In the genomic region with DNA sequence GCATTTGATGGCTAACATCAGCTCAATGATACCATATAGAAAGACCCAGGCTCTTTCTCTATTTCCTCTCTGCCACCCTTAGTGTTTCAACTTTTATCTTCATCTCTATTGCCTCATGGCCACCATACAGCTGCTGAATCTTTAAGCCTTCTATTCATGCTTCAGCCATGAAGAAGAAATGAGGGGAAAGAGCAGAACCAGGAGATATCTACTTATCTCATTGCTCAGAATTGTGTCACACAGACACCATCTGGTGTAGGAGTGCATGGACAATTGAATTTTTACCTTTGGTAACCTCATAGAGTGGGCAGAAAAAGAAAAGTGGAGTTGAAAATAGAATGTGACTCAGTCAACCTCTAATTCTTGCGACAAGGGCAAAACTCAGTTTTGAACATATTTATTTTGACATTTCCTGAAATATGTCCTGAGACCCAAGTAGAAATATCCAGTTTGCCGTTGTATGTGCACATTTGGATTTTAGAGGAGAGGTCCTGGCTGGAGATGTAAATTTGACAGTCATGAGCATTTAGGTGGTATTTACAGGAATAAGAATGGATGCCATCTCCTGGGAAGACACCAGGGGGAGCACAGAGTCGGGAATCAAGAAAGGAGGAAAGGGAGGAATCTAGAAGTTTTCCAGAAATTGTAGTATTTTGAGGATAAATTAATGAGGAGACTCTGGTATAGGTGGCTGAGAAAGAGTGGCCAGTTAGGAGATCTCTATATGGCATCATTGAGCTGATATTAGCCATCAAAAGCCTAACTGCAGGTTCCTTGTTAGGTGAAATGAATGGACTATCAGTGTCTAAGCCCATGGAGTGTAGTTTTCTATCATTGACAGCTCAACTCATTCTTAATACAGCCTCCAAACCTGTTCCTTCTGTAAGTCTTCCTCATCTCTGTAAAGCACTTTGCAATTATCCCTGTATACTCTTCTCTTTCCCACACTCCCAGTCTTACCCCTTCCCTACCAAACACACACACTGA, we compare ENCODE assay signal across 9 cellular contexts. TPM values are rescaled to one million over a fixed set of nuclear protein-coding genes. Genes with fewer than 3 reads are reported as not detected.
DNase-seq lines count a peak whose midpoint lies in the region; ATAC-seq, FAIRE-seq and TF ChIP-seq lines count a peak whose summit lies in the region.
"Had no signal": no experiment of that assay in that cellular context is flagged by ENCODE, and none has a peak within 500 bp of the region (broad histone marks: within the 10 kb centered on the region; RNA-seq: fewer than 3 reads in every experiment).

No MANE protein-coding gene starts in this region.

- TF ChIP-seq CTCF in AG10803 (conservative IDR thresholded peaks at IDR 0.05; ENCODE audit: low read length) (peak; percentile 83), HFF-Myc (IDR thresholded peaks at IDR 0.05; ENCODE audit: low read depth, low read length, missing control alignments) (peak; percentile 79), astrocyte of the cerebellum (IDR thresholded peaks at IDR 0.05; ENCODE audit: low read depth, low read length, missing control alignments) (peak; percentile 84), kidney (IDR thresholded peaks at IDR 0.05; ENCODE audit: borderline replicate concordance, extremely low read depth, insufficient read depth) (peak; percentile 68), thoracic aorta (IDR thresholded peaks at IDR 0.05) (peak; percentile 52)

- ATAC-seq in thoracic aorta (ENCODE audit: insufficient number of reproducible peaks, low FRiP score, low read depth) (no peak), GM18868 (IDR thresholded peaks at IDR 0.05; ENCODE audit: unreplicated experiment) (no peak)

- DNase-seq in AG10803 (ENCODE audit: low read depth) (peak; percentile 30), HFF-Myc (ENCODE audit: extremely low read depth, low read depth) (peak; percentile 5), astrocyte of the cerebellum (ENCODE audit: low read depth) (peak; percentile 18), kidney (no peak), thoracic aorta (ENCODE audit: low spot score) (no peak), NCI-H128 (lab: John Stamatoyannopoulos, UW; ENCODE audit: unreplicated experiment) (no peak)
- DNase-seq in activated CD4-positive, alpha-beta T cell treated with anti-CD3 and anti-CD28 coated beads, Interleukin-2, amount 50 U/mL, for 48 hours = no peak

- in situ Hi-C loops in astrocyte of the cerebellum (cut with HindIII; ENCODE audit: low sequenced_read_pairs) = loop anchor here (5.0 kb wide), 1 partner anchor 354 kb away; no protein-coding TSS in a partner anchor

- H3K36me3 ChIP-seq in kidney (ENCODE audit: control insufficient read depth in 1 of 2, insufficient read depth in 2 of 2, low read length in 2 of 2) = no peaks in the 10 kb centered on the region
- no peaks in the 10 kb centered on the region for H3K36me3 ChIP-seq in thoracic aorta

- FAIRE-seq in kidney (lab: Jason Lieb, UNC) = no peak
- FAIRE-seq: colon had no signal

- H3K27ac ChIP-seq in kidney (ENCODE audit: low read depth in 2 of 2, low read length in 2 of 2) (no peak overlapping the region), thoracic aorta (no peak overlapping the region)

- H3K4me3 ChIP-seq in AG10803 (ENCODE audit: low read length) (no peak overlapping the region), HFF-Myc (replicated peaks; ENCODE audit: low read depth, low read length) (no peak overlapping the region), astrocyte of the cerebellum (ENCODE audit: low read depth, low read length) (no peak overlapping the region), kidney (ENCODE audit: low read length in 2 of 2) (no peak overlapping the region), thoracic aorta (no peak overlapping the region)

- no peaks in the 10 kb centered on the region for H3K27me3 ChIP-seq in thoracic aorta (replicated peaks; ENCODE audit: insufficient read depth)

- intact Hi-C loops in kidney (cut with DNase I) = loop anchor here (5.0 kb wide), 1 partner anchor 354 kb away; no protein-coding TSS in a partner anchor

- H3K9me3 ChIP-seq in kidney (ENCODE audit: control insufficient read depth in 1 of 2, low read length in 2 of 2) (no peaks in the 10 kb centered on the region), thoracic aorta (no peaks in the 10 kb centered on the region)

- H3K9ac ChIP-seq in kidney (ENCODE audit: low read length in 2 of 2) = no peak overlapping the region

- H3K4me1 ChIP-seq in kidney (ENCODE audit: control insufficient read depth in 1 of 2, insufficient read depth in 1 of 2, low read depth in 1 of 2, low read length in 2 of 2) (no peaks in the 10 kb centered on the region), thoracic aorta (ENCODE audit: control insufficient read depth in 1 of 2, low read depth in 2 of 2) (no peaks in the 10 kb centered on the region)

RNA-seq across cellular contexts. Expression of gene GAPT, which starts 7.0 kb away (rescaled TPM):
- 3.9 TPM for total RNA-seq in kidney
- 0.32 TPM for polyA plus RNA-seq in kidney (ENCODE audit: insufficient read depth, low read depth, low replicate concordance)
- 1 to 10 TPM in 1 of 2 donors, under 1 TPM in 1; 0.14 to 1.6 TPM for total RNA-seq in thoracic aorta

RNA-seq across cellular contexts. Expression of gene PLK2, which starts 38.4 kb away (rescaled TPM):
- total RNA-seq in kidney (53.1 TPM), thoracic aorta (100 to 1,000 TPM; 126 to 180 TPM)
- 8.4 TPM for polyA plus RNA-seq in kidney (ENCODE audit: insufficient read depth, low read depth, low replicate concordance)

Comparison
In these comparisons a context has a peak if more than half of its experiments do, and no peak if none do; other contexts are left out.
1. DNase-seq: peak in AG10803 (single experiment), HFF-Myc (single experiment) and astrocyte of the cerebellum (single experiment); none in kidney (single experiment), thoracic aorta (single experiment), NCI-H128 (single experiment) and activated CD4-positive, alpha-beta T cell treated with anti-CD3 and anti-CD28 coated beads, Interleukin-2, amount 50 U/mL, for 48 hours (0 of 2).
2. Peak in every context shown above with its lines, with median percentiles within 50 percentile points of each other: CTCF ChIP-seq.